Comparison of ENCODE assay signal across 1 cellular context in genomic region chr3:129120254-129121004, GRCh38.
TF ChIP-seq lines count a peak whose summit lies in the region.

No MANE protein-coding gene starts in this region.

TF ChIP-seq in K562, 482 proteins besides CTCF, POLR2A, EP300 and RAD21 (continued from another document):
- TF ChIP-seq, protein P1, sequence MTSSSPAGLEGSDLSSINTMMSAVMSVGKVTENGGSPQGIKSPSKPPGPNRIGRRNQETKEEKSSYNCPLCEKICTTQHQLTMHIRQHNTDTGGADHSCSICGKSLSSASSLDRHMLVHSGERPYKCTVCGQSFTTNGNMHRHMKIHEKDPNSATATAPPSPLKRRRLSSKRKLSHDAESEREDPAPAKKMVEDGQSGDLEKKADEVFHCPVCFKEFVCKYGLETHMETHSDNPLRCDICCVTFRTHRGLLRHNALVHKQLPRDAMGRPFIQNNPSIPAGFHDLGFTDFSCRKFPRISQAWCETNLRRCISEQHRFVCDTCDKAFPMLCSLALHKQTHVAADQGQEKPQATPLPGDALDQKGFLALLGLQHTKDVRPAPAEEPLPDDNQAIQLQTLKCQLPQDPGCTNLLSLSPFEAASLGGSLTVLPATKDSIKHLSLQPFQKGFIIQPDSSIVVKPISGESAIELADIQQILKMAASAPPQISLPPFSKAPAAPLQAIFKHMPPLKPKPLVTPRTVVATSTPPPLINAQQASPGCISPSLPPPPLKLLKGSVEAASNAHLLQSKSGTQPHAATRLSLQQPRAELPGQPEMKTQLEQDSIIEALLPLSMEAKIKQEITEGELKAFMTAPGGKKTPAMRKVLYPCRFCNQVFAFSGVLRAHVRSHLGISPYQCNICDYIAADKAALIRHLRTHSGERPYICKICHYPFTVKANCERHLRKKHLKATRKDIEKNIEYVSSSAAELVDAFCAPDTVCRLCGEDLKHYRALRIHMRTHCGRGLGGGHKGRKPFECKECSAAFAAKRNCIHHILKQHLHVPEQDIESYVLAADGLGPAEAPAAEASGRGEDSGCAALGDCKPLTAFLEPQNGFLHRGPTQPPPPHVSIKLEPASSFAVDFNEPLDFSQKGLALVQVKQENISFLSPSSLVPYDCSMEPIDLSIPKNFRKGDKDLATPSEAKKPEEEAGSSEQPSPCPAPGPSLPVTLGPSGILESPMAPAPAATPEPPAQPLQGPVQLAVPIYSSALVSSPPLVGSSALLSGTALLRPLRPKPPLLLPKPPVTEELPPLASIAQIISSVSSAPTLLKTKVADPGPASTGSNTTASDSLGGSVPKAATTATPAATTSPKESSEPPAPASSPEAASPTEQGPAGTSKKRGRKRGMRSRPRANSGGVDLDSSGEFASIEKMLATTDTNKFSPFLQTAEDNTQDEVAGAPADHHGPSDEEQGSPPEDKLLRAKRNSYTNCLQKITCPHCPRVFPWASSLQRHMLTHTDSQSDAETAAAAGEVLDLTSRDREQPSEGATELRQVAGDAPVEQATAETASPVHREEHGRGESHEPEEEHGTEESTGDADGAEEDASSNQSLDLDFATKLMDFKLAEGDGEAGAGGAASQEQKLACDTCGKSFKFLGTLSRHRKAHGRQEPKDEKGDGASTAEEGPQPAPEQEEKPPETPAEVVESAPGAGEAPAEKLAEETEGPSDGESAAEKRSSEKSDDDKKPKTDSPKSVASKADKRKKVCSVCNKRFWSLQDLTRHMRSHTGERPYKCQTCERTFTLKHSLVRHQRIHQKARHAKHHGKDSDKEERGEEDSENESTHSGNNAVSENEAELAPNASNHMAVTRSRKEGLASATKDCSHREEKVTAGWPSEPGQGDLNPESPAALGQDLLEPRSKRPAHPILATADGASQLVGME (CRISPR knock-in tag; IDR thresholded peaks at IDR 0.05) = no peak
- TF ChIP-seq SAFB (IDR thresholded peaks at IDR 0.05; ENCODE audit: borderline replicate concordance, low read depth, low read length) (no peak), TRIM28 (IDR thresholded peaks at IDR 0.05) (no peak), MCM3 (IDR thresholded peaks at IDR 0.05) (no peak), ZNF184 (CRISPR knock-in tag; IDR thresholded peaks at IDR 0.05) (no peak), KLF1 (tag; IDR thresholded peaks at IDR 0.05) (no peak), HMBOX1 (IDR thresholded peaks at IDR 0.05) (peak; percentile 77), MYC (IDR thresholded peaks at IDR 0.05; ENCODE audit: low read depth, low read length) (0 out of 2 replicates have a peak, but pooled peaks have one; percentile 30), MYC (CRISPR knock-in tag; IDR thresholded peaks at IDR 0.05; ENCODE audit: borderline replicate concordance, low read depth) (no peak), HMG20A (CRISPR knock-in tag; conservative IDR thresholded peaks at IDR 0.05) (no peak), NR2F6 (CRISPR knock-in tag; IDR thresholded peaks at IDR 0.05) (no peak), KHSRP (IDR thresholded peaks at IDR 0.05) (no peak), MYBL2 (IDR thresholded peaks at IDR 0.05; ENCODE audit: low read depth) (no peak), MYBL2 (CRISPR knock-in tag; IDR thresholded peaks at IDR 0.05; ENCODE audit: borderline replicate concordance) (no peak), RBBP5 (IDR thresholded peaks at IDR 0.05; ENCODE audit: borderline replicate concordance, insufficient read depth, low read length, poor library complexity, severe bottlenecking) (no peak), ZBTB8A (IDR thresholded peaks at IDR 0.05; ENCODE audit: partially characterized antibody) (no peak), SRSF7 (optimal IDR thresholded peaks at IDR 0.05; ENCODE audit: low read depth, low read length) (no peak), RCOR1 (IDR thresholded peaks at IDR 0.05; ENCODE audit: borderline replicate concordance in 1 of 2, low read depth in 2 of 2, low read length in 2 of 2) (peak in 1 of 2 experiments; percentile 70; a peak in 2 of 4 replicates), NFYB (IDR thresholded peaks at IDR 0.05; ENCODE audit: extremely low read depth, insufficient read length) (no peak), ETV6 (IDR thresholded peaks at IDR 0.05; ENCODE audit: borderline replicate concordance in 1 of 2, low read depth in 2 of 2, low read length in 1 of 2) (no peak), ETV6 (CRISPR knock-in tag; IDR thresholded peaks at IDR 0.05; ENCODE audit: borderline replicate concordance) (no peak), ELF1 (tag; IDR thresholded peaks at IDR 0.05) (peak; percentile 53; the same call in 1 of the 2 replicates)
- TF ChIP-seq, protein P2, sequence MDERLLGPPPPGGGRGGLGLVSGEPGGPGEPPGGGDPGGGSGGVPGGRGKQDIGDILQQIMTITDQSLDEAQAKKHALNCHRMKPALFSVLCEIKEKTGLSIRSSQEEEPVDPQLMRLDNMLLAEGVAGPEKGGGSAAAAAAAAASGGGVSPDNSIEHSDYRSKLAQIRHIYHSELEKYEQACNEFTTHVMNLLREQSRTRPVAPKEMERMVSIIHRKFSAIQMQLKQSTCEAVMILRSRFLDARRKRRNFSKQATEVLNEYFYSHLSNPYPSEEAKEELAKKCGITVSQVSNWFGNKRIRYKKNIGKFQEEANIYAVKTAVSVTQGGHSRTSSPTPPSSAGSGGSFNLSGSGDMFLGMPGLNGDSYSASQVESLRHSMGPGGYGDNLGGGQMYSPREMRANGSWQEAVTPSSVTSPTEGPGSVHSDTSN (CRISPR knock-in tag; IDR thresholded peaks at IDR 0.05; ENCODE audit: low read depth) = no peak
- TF ChIP-seq, protein P2 (tag; conservative IDR thresholded peaks at IDR 0.05; ENCODE audit: low read depth) = no peak
TF ChIP-seq in K562: peak in this region for 26.
